In the genomic region with DNA sequence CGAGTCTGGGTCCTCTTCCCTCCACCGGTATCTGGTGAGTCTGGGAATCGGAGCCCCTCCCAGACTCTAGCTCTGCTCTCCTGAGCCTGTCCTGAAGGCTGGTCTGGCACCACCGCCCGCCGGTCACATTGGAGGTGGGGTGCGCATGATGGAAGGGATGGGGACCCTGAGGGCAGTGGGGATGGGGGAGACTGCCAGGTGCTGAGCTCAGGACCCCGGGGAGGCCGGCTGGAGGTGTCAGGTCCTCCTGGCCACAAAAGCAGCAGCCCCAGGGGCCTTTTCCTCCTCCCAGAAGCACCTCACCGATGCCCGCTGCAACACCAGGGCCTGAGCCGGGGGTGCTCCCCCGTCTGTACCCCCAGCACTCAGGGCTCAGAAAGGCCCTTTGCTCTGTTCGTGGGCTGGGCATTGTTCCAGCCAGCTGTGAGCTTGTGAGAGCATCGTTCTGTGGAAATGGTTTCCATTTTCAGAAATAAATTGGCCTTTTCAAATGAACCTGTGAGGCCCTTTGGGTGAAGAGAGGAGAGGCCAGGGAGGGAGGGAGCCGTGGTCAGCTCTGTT, we compare ENCODE assay signal across 14 cellular contexts. TPM values are rescaled to one million over a fixed set of nuclear protein-coding genes. Genes with fewer than 3 reads are reported as not detected.
DNase-seq lines count a peak whose midpoint lies in the region; ATAC-seq and TF ChIP-seq lines count a peak whose summit lies in the region.
"Had no signal": no experiment of that assay in that cellular context is flagged by ENCODE, and none has a peak within 500 bp of the region (broad histone marks: within the 10 kb centered on the region; RNA-seq: fewer than 3 reads in every experiment).

No MANE protein-coding gene starts in this region.

- H3K4me3 Mint-ChIP-seq in WTC11 (no peak overlapping the region), osteocyte (ENCODE audit: unreplicated experiment) (no peak overlapping the region)
- H3K4me3 Mint-ChIP-seq: neural crest cell had no signal

- H3K9me3 Mint-ChIP-seq in WTC11 = no peaks in the 10 kb centered on the region
- no peaks in the 10 kb centered on the region for H3K9me3 Mint-ChIP-seq in osteocyte (ENCODE audit: unreplicated experiment)
- H3K9me3 Mint-ChIP-seq: neural crest cell had no signal

- no peak for ATAC-seq in WTC11

- POLR2A ChIA-PET in WTC11 (lab: Charles Lee) = no interaction called here

- H3K4me1 Mint-ChIP-seq in WTC11 (no peaks in the 10 kb centered on the region), osteocyte (ENCODE audit: unreplicated experiment) (no peaks in the 10 kb centered on the region)
- H3K4me1 Mint-ChIP-seq: neural crest cell had no signal

- DNase-seq in DMS79 treated with DMSO at 0.1 percent for 48 hours (lab: John Stamatoyannopoulos, UW) = peak; percentile 35
- no peak for DNase-seq in DMS79 (lab: John Stamatoyannopoulos, UW)
- DNase-seq in WTC11 (ENCODE audit: low spot score) = peak; percentile 10
- DNase-seq in osteocyte (ENCODE audit: extremely low spot score, unreplicated experiment) = peak; percentile 79
- DNase-seq in inferior parietal cortex (ENCODE audit: extremely low spot score) = no peak
- DNase-seq in MV-4-11 (lab: John Stamatoyannopoulos, UW) = no peak
- DNase-seq: esophagus squamous epithelium, GDM1, NCI-H1105 had no signal

- TF ChIP-seq CTCF in WTC11 (IDR thresholded peaks at IDR 0.05) (no peak), osteocyte (IDR thresholded peaks at IDR 0.05) (no peak)

- CTCF ChIA-PET in WTC11 (lab: Charles Lee) = interaction anchor here (1.9 to 2.4 kb wide), 2 partner anchors 10 to 26 kb away, joined by 7 to 10 read pairs; a partner anchor contains a TSS

- H3K36me3 Mint-ChIP-seq in WTC11 (no peaks in the 10 kb centered on the region), osteocyte (ENCODE audit: unreplicated experiment) (no peaks in the 10 kb centered on the region)

- H3K27me3 Mint-ChIP-seq in WTC11 (ENCODE audit: low read depth) (no peaks in the 10 kb centered on the region), osteocyte (ENCODE audit: unreplicated experiment) (peaks cover 8% of the 10 kb centered on the region)

- H3K27ac Mint-ChIP-seq in WTC11 = no peak overlapping the region
- no peak overlapping the region for H3K27ac Mint-ChIP-seq in osteocyte (ENCODE audit: unreplicated experiment)

TF ChIP-seq in WTC11, 78 proteins besides CTCF, POLR2A, EP300 and RAD21:
- TF ChIP-seq ZNF317 (CRISPR knock-in tag; IDR thresholded peaks at IDR 0.05; ENCODE audit: borderline replicate concordance, low read depth) (no peak), OVOL2 (CRISPR knock-in tag; IDR thresholded peaks at IDR 0.05; ENCODE audit: borderline replicate concordance) (no peak)
- TF ChIP-seq, protein P1, sequence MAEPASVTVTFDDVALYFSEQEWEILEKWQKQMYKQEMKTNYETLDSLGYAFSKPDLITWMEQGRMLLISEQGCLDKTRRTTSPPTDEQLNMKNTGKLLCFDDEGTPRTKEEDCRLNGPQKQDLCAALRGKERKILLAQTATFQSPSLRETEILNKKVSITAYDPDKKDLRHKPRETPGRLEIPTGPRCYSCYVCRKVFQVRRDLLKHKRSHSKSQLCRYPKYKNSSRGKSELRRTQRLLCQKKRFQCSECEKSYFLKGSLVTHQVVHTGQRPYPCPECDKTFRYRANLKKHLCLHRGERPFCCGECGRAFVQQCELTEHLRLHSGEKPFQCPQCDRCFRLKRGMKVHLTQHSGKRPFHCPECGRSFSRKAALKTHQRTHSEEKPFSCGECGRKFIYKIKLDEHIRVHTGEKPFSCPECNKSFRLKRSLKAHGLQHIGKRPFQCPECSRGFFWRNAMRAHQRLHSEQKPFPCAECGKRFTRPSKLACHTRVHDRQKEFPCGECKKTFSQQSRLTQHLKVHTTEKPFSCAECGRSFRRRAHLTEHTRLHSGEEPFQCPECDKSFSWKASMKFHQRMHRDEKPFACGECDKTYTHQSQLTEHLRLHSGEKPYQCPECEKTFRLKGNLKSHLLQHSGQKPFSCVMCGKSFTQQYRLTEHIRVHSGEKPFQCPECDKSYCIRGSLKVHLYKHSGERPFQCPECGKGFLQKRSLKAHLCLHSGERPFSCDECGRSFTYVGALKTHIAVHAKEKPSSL (CRISPR knock-in tag; conservative IDR thresholded peaks at IDR 0.05) = no peak

RNA-seq across cellular contexts. Expression of a gene that starts 2.5 kb away (rescaled TPM):
- total RNA-seq in WTC11 (2021) (not detected in 3 replicates), osteocyte (not detected in 2 replicates)
- total RNA-seq: astrocyte, esophagus squamous epithelium, hepatocyte, lower leg skin, neural crest cell, subcutaneous adipose tissue had no signal

RNA-seq across cellular contexts. Expression of a gene that starts 25.7 kb away (rescaled TPM):
- total RNA-seq in WTC11 (2021) (0.53 to 1.7 TPM (median 0.73 TPM) in 3 replicates), osteocyte (not detected in 2 replicates)
- total RNA-seq: astrocyte, esophagus squamous epithelium, hepatocyte, neural crest cell, subcutaneous adipose tissue had no signal

RNA-seq across cellular contexts. Expression of a gene that starts 30.0 kb away (rescaled TPM):
- total RNA-seq in WTC11 (2021) = 1.7 to 2.2 TPM (median 2.0 TPM) in 3 replicates
- 1.6 and 2.1 TPM in 2 replicates for total RNA-seq in osteocyte

RNA-seq across cellular contexts. Expression of a gene that starts 30.6 kb away (rescaled TPM):
- total RNA-seq in WTC11 (2021) = 13.8 to 15.9 TPM (median 15.1 TPM) in 3 replicates
- 8.0 and 10.0 TPM in 2 replicates for total RNA-seq in osteocyte

RNA-seq across cellular contexts. Expression of a gene that starts 46.9 kb away (rescaled TPM):
- 55.8 to 63.6 TPM (median 63.5 TPM) in 3 replicates for total RNA-seq in WTC11 (2021)
- total RNA-seq in osteocyte = 67.3 and 73.1 TPM in 2 replicates

Comparison
In these comparisons a context has a peak if more than half of its experiments do, and no peak if none do; other contexts are left out.
1. DNase-seq: peak in DMS79 treated with DMSO at 0.1 percent for 48 hours (single experiment), WTC11 (single experiment) and osteocyte (single experiment); none in DMS79 (single experiment), inferior parietal cortex (single experiment) and MV-4-11 (single experiment).